ENCODE assay signal across 10 cellular contexts in the genomic region with DNA sequence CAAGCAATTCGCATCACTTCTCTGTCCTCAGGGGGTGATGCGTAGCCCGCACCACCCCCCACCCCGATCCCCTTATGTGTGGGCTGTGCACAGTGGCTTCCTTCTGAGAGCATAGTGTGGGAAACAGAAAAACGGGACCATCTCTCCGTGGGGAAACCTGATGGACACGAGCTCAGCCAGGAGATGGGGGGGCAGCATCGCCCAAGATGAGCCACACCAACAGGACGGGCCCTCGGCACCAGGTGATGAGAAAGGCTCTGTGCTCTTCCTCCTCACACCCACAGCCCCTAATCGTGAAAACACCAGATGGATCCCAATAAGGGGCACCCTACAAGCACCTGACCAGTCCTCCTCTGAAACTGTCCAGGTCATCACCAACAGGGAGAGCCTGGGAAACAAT.
"Had no signal": no experiment of that assay in that cellular context is flagged by ENCODE, and none has a peak within 500 bp of the region (broad histone marks: within the 10 kb centered on the region; RNA-seq: fewer than 3 reads in every experiment).

No MANE protein-coding gene starts in this region.

- H3K36me3 Mint-ChIP-seq: IgD-negative memory B cell had no signal

- H3K4me1 Mint-ChIP-seq: IgD-negative memory B cell had no signal

- H3K4me3 ChIP-seq: GM23248, HAP-1 had no signal

- ATAC-seq: HCT116, HepG2 had no signal

- H3K9me3 ChIP-seq: HAP-1 had no signal

- H3K4me3 Mint-ChIP-seq: HFFc6, IgD-negative memory B cell had no signal

- H3K9ac ChIP-seq: GM23248 had no signal

- H3K27ac ChIP-seq: GM23248, HL-60 had no signal

- H3K4me1 ChIP-seq: HAP-1 had no signal

- H2AFZ ChIP-seq: GM23248 had no signal

- H3K27ac Mint-ChIP-seq: HFFc6 had no signal

- DNase-seq: GM23248, GOT3, H7, HFFc6, KBM-7 had no signal

- H3K36me3 ChIP-seq: HAP-1 had no signal
